ENCODE assay signal across 1 cellular context in genomic region chr20:10349118-10349517, GRCh38.
TF ChIP-seq lines count a peak whose summit lies in the region.

No MANE protein-coding gene starts in this region.

TF ChIP-seq in GM23338, 12 proteins besides CTCF, POLR2A, EP300 and RAD21 (continued from another document):
- no peak for TF ChIP-seq REST (IDR thresholded peaks at IDR 0.05; ENCODE audit: unreplicated experiment)
- no peak for TF ChIP-seq ETS1 (IDR thresholded peaks at IDR 0.05)
- TF ChIP-seq POLR2AphosphoS5 (IDR thresholded peaks at IDR 0.05; ENCODE audit: low read depth): no peak
- TF ChIP-seq CREB1 (CRISPR knock-in tag; IDR thresholded peaks at IDR 0.05; ENCODE audit: low read depth): no peak
- no peak for TF ChIP-seq EZH2 (IDR thresholded peaks at IDR 0.05; ENCODE audit: low read depth, unreplicated experiment)
- TF ChIP-seq EZH2phosphoT487 (IDR thresholded peaks at IDR 0.05; ENCODE audit: unreplicated experiment): no peak
- TF ChIP-seq JUNB (IDR thresholded peaks at IDR 0.05; ENCODE audit: unreplicated experiment): no peak
